28 cellular contexts compared by ENCODE assay signal in genomic region chr2:1985571-1985970, GRCh38.
"Had no signal": no experiment of that assay in that cellular context is flagged by ENCODE, and none has a peak within 500 bp of the region (broad histone marks: within the 10 kb centered on the region; RNA-seq: fewer than 3 reads in every experiment).

No MANE protein-coding gene starts in this region.

- H3K27me3 Mint-ChIP-seq: stimulated activated naive B cell treated with anti-CD40 and anti-IgM and Interleukin-4, amounts not matched to agents 10 μg/mL and 1 μg/mL and 100 μg/mL, for 72 hours had no signal

- ATAC-seq: natural killer cell; pancreas; right cardiac atrium; sciatic nerve; stimulated activated naive B cell treated with anti-CD40 and anti-IgM and Interleukin-4, amounts not matched to agents 10 μg/mL and 1 μg/mL and 100 μg/mL, for 72 hours; stimulated activated naive CD8-positive, alpha-beta T cell treated with anti-CD3 and anti-CD28 coated beads, Interleukin-15, Interleukin-2, amounts not matched to agents 100 U/mL and 50 U/mL, for 24 hours; upper lobe of right lung had no signal

- H3K9me3 ChIP-seq: left ventricle myocardium inferior, pancreas, prostate gland, testis, thyroid gland, transverse colon, upper lobe of right lung had no signal

- H3K36me3 Mint-ChIP-seq: immature natural killer cell; mesothelial cell of epicardium; naive B cell; natural killer cell; stimulated activated naive B cell treated with anti-CD40 and anti-IgM and Interleukin-4, amounts not matched to agents 10 μg/mL and 1 μg/mL and 100 μg/mL, for 72 hours had no signal

- H3K27ac ChIP-seq: left ventricle myocardium inferior, pancreas, prostate gland, skin epidermis, stomach, testis, thyroid gland, transverse colon, upper lobe of right lung had no signal

- DNase-seq: hypothalamus; immature natural killer cell; left ventricle myocardium inferior; mesendoderm; naive B cell; natural killer cell; nephron progenitor cell; nucleus accumbens; pancreas; posterior cingulate gyrus; retina; right cardiac atrium; stimulated activated CD4-positive, alpha-beta T cell treated with anti-CD3 and anti-CD28 coated beads, Interleukin-12 subunit alpha, Interleukin-12 subunit beta, amount 100 ng/mL, for 4 hours; stimulated activated CD4-positive, alpha-beta T cell treated with anti-CD3 and anti-CD28 coated beads, Interleukin-15, amount 100 ng/mL, for 24 hours; stimulated activated CD4-positive, alpha-beta T cell treated with anti-CD3 and anti-CD28 coated beads, Interleukin-2, amount 100 ng/mL, for 24 hours; stimulated activated CD4-positive, alpha-beta T cell treated with anti-CD3 and anti-CD28 coated beads, Interleukin-4, amount 100 ng/mL, for 1 hour; stimulated activated naive B cell treated with anti-CD40 and anti-IgM and Interleukin-4, amounts not matched to agents 10 μg/mL and 1 μg/mL and 100 μg/mL, for 72 hours; stimulated activated naive CD8-positive, alpha-beta T cell treated with anti-CD3 and anti-CD28 coated beads, Interleukin-15, Interleukin-2, amounts not matched to agents 100 U/mL and 50 U/mL, for 24 hours; stomach; testis; thyroid gland; transverse colon; upper lobe of right lung had no signal

- H3K4me1 Mint-ChIP-seq: mesothelial cell of epicardium, nephron progenitor cell had no signal

- H3K27ac Mint-ChIP-seq: immature natural killer cell; mesothelial cell of epicardium; naive B cell; natural killer cell; nephron progenitor cell; stimulated activated naive B cell treated with anti-CD40 and anti-IgM and Interleukin-4, amounts not matched to agents 10 μg/mL and 1 μg/mL and 100 μg/mL, for 72 hours had no signal

- H3K4me3 ChIP-seq: left ventricle myocardium inferior, lung, pancreas, prostate gland, skin epidermis, stomach, testis, thyroid gland, transverse colon, upper lobe of right lung had no signal

- H3K36me3 ChIP-seq: left ventricle myocardium inferior, pancreas, prostate gland, stomach, thyroid gland, transverse colon, upper lobe of right lung had no signal

- H3K4me1 ChIP-seq: prostate gland, testis, thyroid gland, transverse colon, upper lobe of right lung had no signal

- H3K9me3 Mint-ChIP-seq: immature natural killer cell; natural killer cell; stimulated activated naive B cell treated with anti-CD40 and anti-IgM and Interleukin-4, amounts not matched to agents 10 μg/mL and 1 μg/mL and 100 μg/mL, for 72 hours had no signal

- H3K27me3 ChIP-seq: pancreas, stomach, testis, thyroid gland, transverse colon, upper lobe of right lung had no signal

- H3K4me3 Mint-ChIP-seq: immature natural killer cell; mesothelial cell of epicardium; naive B cell; natural killer cell; nephron progenitor cell; stimulated activated naive B cell treated with anti-CD40 and anti-IgM and Interleukin-4, amounts not matched to agents 10 μg/mL and 1 μg/mL and 100 μg/mL, for 72 hours had no signal
